In genomic region chr11:78188809-78189724, GRCh38 we compare ENCODE assay signal across 1 cellular context.
TF ChIP-seq lines count a peak whose summit lies in the region.

USP35 (plus strand) TSS chr11:78188919; CDS start chr11:78196246, 7,327 bp downstream.

TF ChIP-seq in HepG2, 621 proteins besides CTCF, POLR2A, EP300 and RAD21 (continued from another document and continues in another):
- peak; percentile 52; the same call in 1 of the 2 replicates for TF ChIP-seq HMGXB3 (CRISPR knock-in tag; IDR thresholded peaks at IDR 0.05; ENCODE audit: borderline replicate concordance)
- peak; percentile 83; the same call in 1 of the 2 replicates for TF ChIP-seq ZFP82 (CRISPR knock-in tag; IDR thresholded peaks at IDR 0.05; ENCODE audit: borderline replicate concordance)
- TF ChIP-seq KLF9 (CRISPR knock-in tag; IDR thresholded peaks at IDR 0.05; ENCODE audit: low read depth) = no peak
- peak; percentile 10; the same call in 1 of the 2 replicates for TF ChIP-seq KDM2A (CRISPR knock-in tag; IDR thresholded peaks at IDR 0.05; ENCODE audit: borderline replicate concordance, low read depth)
- no peak for TF ChIP-seq FOXP1 (IDR thresholded peaks at IDR 0.05)
- 0 out of 2 replicates have a peak, but pooled peaks have one; percentile 3 for TF ChIP-seq FOXP1 (CRISPR knock-in tag; IDR thresholded peaks at IDR 0.05)
- peak; percentile 8; the same call in 1 of the 2 replicates for TF ChIP-seq ZNF143 (CRISPR knock-in tag; IDR thresholded peaks at IDR 0.05)
- TF ChIP-seq HNRNPK (IDR thresholded peaks at IDR 0.05; ENCODE audit: low read depth, low read length, poor library complexity, severe bottlenecking) = peak; percentile 79
- TF ChIP-seq NR3C1 (CRISPR knock-in tag; IDR thresholded peaks at IDR 0.05) = no peak
- no peak for TF ChIP-seq NR0B2 (CRISPR knock-in tag; IDR thresholded peaks at IDR 0.05)
- no peak for TF ChIP-seq TAF1 (CRISPR knock-in tag; IDR thresholded peaks at IDR 0.05)
- 0 out of 2 replicates have a peak, but pooled peaks have one; percentile 62 for TF ChIP-seq ZFP1 (CRISPR knock-in tag; IDR thresholded peaks at IDR 0.05)
- TF ChIP-seq NR2F6 (IDR thresholded peaks at IDR 0.05) = no peak
- TF ChIP-seq NR2F6 (CRISPR knock-in tag; IDR thresholded peaks at IDR 0.05) = peak; percentile 6; the same call in 1 of the 2 replicates
- no peak for TF ChIP-seq NFATC3 (CRISPR knock-in tag; IDR thresholded peaks at IDR 0.05)
- TF ChIP-seq CC2D1A (CRISPR knock-in tag; IDR thresholded peaks at IDR 0.05) = 0 out of 2 replicates have a peak, but pooled peaks have one; percentile 33
- no peak for TF ChIP-seq FOXK1 (CRISPR knock-in tag; IDR thresholded peaks at IDR 0.05; ENCODE audit: borderline replicate concordance, low read depth)
- no peak for TF ChIP-seq TAF15 (IDR thresholded peaks at IDR 0.05; ENCODE audit: low read depth, low read length, poor library complexity, severe bottlenecking)
- peak; percentile 90 for TF ChIP-seq ZNF670 (CRISPR knock-in tag; IDR thresholded peaks at IDR 0.05; ENCODE audit: borderline replicate concordance)
- peak; percentile 63; the same call in 1 of the 2 replicates for TF ChIP-seq POGK (CRISPR knock-in tag; conservative IDR thresholded peaks at IDR 0.05)
- TF ChIP-seq ZEB1 (IDR thresholded peaks at IDR 0.05; ENCODE audit: insufficient replicate concordance, low read depth) = no peak
- no peak for TF ChIP-seq GATAD1 (CRISPR knock-in tag; IDR thresholded peaks at IDR 0.05)
- TF ChIP-seq ZNF556 (CRISPR knock-in tag; IDR thresholded peaks at IDR 0.05; ENCODE audit: borderline replicate concordance) = no peak
- 0 out of 2 replicates have a peak, but pooled peaks have one; percentile 2 for TF ChIP-seq ELF1 (CRISPR knock-in tag; IDR thresholded peaks at IDR 0.05)
- peak; percentile 74 for TF ChIP-seq ZNF883 (CRISPR knock-in tag; IDR thresholded peaks at IDR 0.05; ENCODE audit: not compliant biosample characterization)
- no peak for TF ChIP-seq ZFP36L2 (CRISPR knock-in tag; IDR thresholded peaks at IDR 0.05)
- peak; percentile 100 for TF ChIP-seq ZFP91 (CRISPR knock-in tag; IDR thresholded peaks at IDR 0.05; ENCODE audit: borderline replicate concordance)
- TF ChIP-seq ZNF792 (CRISPR knock-in tag; IDR thresholded peaks at IDR 0.05) = 0 out of 2 replicates have a peak, but pooled peaks have one; percentile 0
- peak; percentile 59; the same call in 1 of the 2 replicates for TF ChIP-seq ZMAT3 (CRISPR knock-in tag; conservative IDR thresholded peaks at IDR 0.05)
- TF ChIP-seq ZNF431 (CRISPR knock-in tag; IDR thresholded peaks at IDR 0.05; ENCODE audit: borderline replicate concordance, low read depth) = 0 out of 2 replicates have a peak, but pooled peaks have one; percentile 7
- no peak for TF ChIP-seq ZFYVE20 (CRISPR knock-in tag; IDR thresholded peaks at IDR 0.05; ENCODE audit: borderline replicate concordance, low read depth)
- TF ChIP-seq CEBPB (IDR thresholded peaks at IDR 0.05; ENCODE audit: borderline replicate concordance, low read depth, low read length) = 0 out of 2 replicates have a peak, but pooled peaks have one; percentile 9
- no peak for TF ChIP-seq ZNF235 (CRISPR knock-in tag; IDR thresholded peaks at IDR 0.05; ENCODE audit: borderline replicate concordance)
- no peak for TF ChIP-seq ZNF253 (CRISPR knock-in tag; IDR thresholded peaks at IDR 0.05; ENCODE audit: borderline replicate concordance)
- no peak for TF ChIP-seq E2F2 (CRISPR knock-in tag; IDR thresholded peaks at IDR 0.05; ENCODE audit: borderline replicate concordance)
- TF ChIP-seq RBFOX2 (IDR thresholded peaks at IDR 0.05; ENCODE audit: low read depth, low read length) = peak; percentile 62; the same call in 1 of the 2 replicates
- TF ChIP-seq GTF3A (CRISPR knock-in tag; conservative IDR thresholded peaks at IDR 0.05) = no peak
- TF ChIP-seq HMGA1 (CRISPR knock-in tag; conservative IDR thresholded peaks at IDR 0.05) = no peak
- peak; percentile 51; the same call in 1 of the 2 replicates for TF ChIP-seq ZNF121 (CRISPR knock-in tag; IDR thresholded peaks at IDR 0.05)
- TF ChIP-seq ZNF451 (CRISPR knock-in tag; IDR thresholded peaks at IDR 0.05) = no peak; the same call in 1 of the 2 replicates
- TF ChIP-seq GABPB1 (CRISPR knock-in tag; IDR thresholded peaks at IDR 0.05) = peak; percentile 2; the same call in 1 of the 2 replicates
- no peak for TF ChIP-seq PAXIP1 (CRISPR knock-in tag; conservative IDR thresholded peaks at IDR 0.05)
- no peak for TF ChIP-seq EHMT2 (IDR thresholded peaks at IDR 0.05; ENCODE audit: borderline replicate concordance, low read depth, low read length)
- no peak for TF ChIP-seq IRF9 (CRISPR knock-in tag; IDR thresholded peaks at IDR 0.05; ENCODE audit: borderline replicate concordance)
- TF ChIP-seq WIZ (CRISPR knock-in tag; IDR thresholded peaks at IDR 0.05) = 0 out of 2 replicates have a peak, but pooled peaks have one; percentile 10
- peak; percentile 79 for TF ChIP-seq SP5 (CRISPR knock-in tag; IDR thresholded peaks at IDR 0.05; ENCODE audit: borderline replicate concordance, low read depth)
- TF ChIP-seq KDM5A (IDR thresholded peaks at IDR 0.05; ENCODE audit: borderline replicate concordance, low read length) = 0 out of 2 replicates have a peak, but pooled peaks have one; percentile 11
- TF ChIP-seq HNRNPL (IDR thresholded peaks at IDR 0.05; ENCODE audit: low read depth, low read length) = no peak
- TF ChIP-seq ZNF205 (CRISPR knock-in tag; IDR thresholded peaks at IDR 0.05) = no peak
- TF ChIP-seq ZNF557 (CRISPR knock-in tag; IDR thresholded peaks at IDR 0.05) = no peak
- no peak for TF ChIP-seq MTA1 (CRISPR knock-in tag; IDR thresholded peaks at IDR 0.05; ENCODE audit: borderline replicate concordance)
- TF ChIP-seq SPEN (CRISPR knock-in tag; IDR thresholded peaks at IDR 0.05; ENCODE audit: low read depth) = peak; percentile 52; the same call in 1 of the 2 replicates
- TF ChIP-seq HNRNPLL (IDR thresholded peaks at IDR 0.05; ENCODE audit: low read depth, low read length, poor library complexity, severe bottlenecking) = peak; percentile 61
- TF ChIP-seq REL (CRISPR knock-in tag; conservative IDR thresholded peaks at IDR 0.05) = no peak; the same call in 1 of the 2 replicates
- no peak for TF ChIP-seq ZNF644 (CRISPR knock-in tag; IDR thresholded peaks at IDR 0.05; ENCODE audit: low read depth)
- TF ChIP-seq SNAI1 (CRISPR knock-in tag; IDR thresholded peaks at IDR 0.05; ENCODE audit: borderline replicate concordance) = 0 out of 2 replicates have a peak, but pooled peaks have one; percentile 71
- peak; percentile 31; the same call in 1 of the 2 replicates for TF ChIP-seq ZNF776 (CRISPR knock-in tag; IDR thresholded peaks at IDR 0.05)
- peak; percentile 66; the same call in 1 of the 2 replicates for TF ChIP-seq NAIF1 (CRISPR knock-in tag; IDR thresholded peaks at IDR 0.05; ENCODE audit: borderline replicate concordance)
